Comparison of ENCODE assay signal across 8 cellular contexts in genomic region chr11:75565221-75565814, GRCh38. TPM values are rescaled to one million over a fixed set of nuclear protein-coding genes. Genes with fewer than 3 reads are reported as not detected.
A peak's percentile ranks its signal among the peaks of the same experiment; 100 is the strongest.
DNase-seq lines count a peak whose midpoint lies in the region; ATAC-seq and TF ChIP-seq lines count a peak whose summit lies in the region.

No MANE protein-coding gene starts in this region.

- H3K9ac ChIP-seq in HUES48 (ENCODE audit: low read depth, low read length) (no peak overlapping the region), mammary epithelial cell (ENCODE audit: insufficient read depth, low read length) (no peak overlapping the region)

- TF ChIP-seq POLR2A in tibial nerve (IDR thresholded peaks at IDR 0.05) = no peak

- in situ Hi-C loops in mammary epithelial cell (cut with MboI; ENCODE audit: low sequenced_read_pairs in 2 of 2) = no loop called here

- H3K79me2 ChIP-seq in mammary epithelial cell (ENCODE audit: insufficient read depth, low read length) = peaks cover 73% of the 10 kb centered on the region

- H3K4me1 ChIP-seq in HUES48 (ENCODE audit: control insufficient read depth, insufficient read depth, low read length) (peaks cover 28% of the 10 kb centered on the region), mammary epithelial cell (ENCODE audit: insufficient read depth, low read length) (peaks cover 35% of the 10 kb centered on the region), tibial nerve (peaks cover 0 to 80% (median 39%) of the 10 kb centered on the region in 4 donors)

- H3K27me3 ChIP-seq in HUES48 (ENCODE audit: control insufficient read depth, insufficient read depth, low read length) (no peaks in the 10 kb centered on the region), mammary epithelial cell (ENCODE audit: insufficient read depth, low read length) (no peaks in the 10 kb centered on the region), tibial nerve (no peaks in the 10 kb centered on the region)

- 21% methylated on average over 4 of the region's 5 CpGs for WGBS in mammary epithelial cell (ENCODE audit: low coverage, missing lambda C conversion rate)
- 15 to 21% methylated on average over 3 to 4 of the region's 5 CpGs for WGBS in tibial nerve, 2 donors

- peak in 1 of 2 donors; percentile 17 for TF ChIP-seq EP300 in tibial nerve (IDR thresholded peaks at IDR 0.05)

- peak overlapping the region; percentile 88 for H3K4me2 ChIP-seq in mammary epithelial cell (ENCODE audit: insufficient read depth, low read depth, low read length)

- H2AFZ ChIP-seq in mammary epithelial cell (ENCODE audit: low read depth, low read length) = no peak overlapping the region

- intact Hi-C loops in mammary epithelial cell (cut with micrococcal nuclease) = no loop called here

- no peaks in the 10 kb centered on the region for H3K9me3 ChIP-seq in HUES48 (ENCODE audit: control insufficient read depth, insufficient read depth, low read length)
- H3K9me3 ChIP-seq in mammary epithelial cell (replicated peaks; ENCODE audit: insufficient read depth, low read length) = no peaks in the 10 kb centered on the region
- H3K9me3 ChIP-seq in tibial nerve = no peaks in the 10 kb centered on the region

- peak overlapping the region; percentile 98 for H3K27ac ChIP-seq in HUES48 (ENCODE audit: low read depth, low read length)
- peak overlapping the region; percentile 0 for H3K27ac ChIP-seq in mammary epithelial cell (ENCODE audit: insufficient read depth, low read depth, low read length)
- H3K27ac ChIP-seq in tibial nerve = peak overlapping the region in 3 of 4 donors; percentile 95 to 99 (median 97)

- CTCF ChIA-PET in mammary epithelial cell (lab: Charles Lee; ENCODE audit: low non-redundant PET) = no interaction called here

- peaks cover 3% of the 10 kb centered on the region for H4K20me1 ChIP-seq in mammary epithelial cell (ENCODE audit: insufficient read depth, low read length)

- TF ChIP-seq CTCF in mammary epithelial cell (conservative IDR thresholded peaks at IDR 0.05 in 1 of 2, IDR thresholded peaks at IDR 0.05 in 1 of 2; ENCODE audit: extremely low read depth in 1 of 2, insufficient read depth in 1 of 2, low read depth in 1 of 2, low read length in 2 of 2) = no peak
- TF ChIP-seq CTCF in tibial nerve (IDR thresholded peaks at IDR 0.05) = no peak

- no TSS peak for BruUV-seq in mammary epithelial cell (replicated peaks; lab: Mats Ljungman, UMichigan)

- H3K36me3 ChIP-seq in HUES48 (ENCODE audit: control insufficient read depth, insufficient read depth, low read length) (peaks cover 61% of the 10 kb centered on the region), mammary epithelial cell (ENCODE audit: insufficient read depth, low read length) (peaks cover 25% of the 10 kb centered on the region), tibial nerve (peaks cover 9 to 44% (median 10%) of the 10 kb centered on the region in 3 donors)

- ATAC-seq in left lobe of liver (peak; percentile 19), GM18858 (IDR thresholded peaks at IDR 0.05; ENCODE audit: unreplicated experiment) (no peak), HG03135 (IDR thresholded peaks at IDR 0.05; ENCODE audit: unreplicated experiment) (no peak), HG03159 (IDR thresholded peaks at IDR 0.05; ENCODE audit: unreplicated experiment) (no peak), HG02571 (IDR thresholded peaks at IDR 0.05; ENCODE audit: unreplicated experiment) (no peak)

- peak overlapping the region; percentile 30; the same call in 1 of the 2 replicates for H3K4me3 ChIP-seq in HUES48 (ENCODE audit: low read depth, low read length)
- no peak overlapping the region for H3K4me3 ChIP-seq in mammary epithelial cell (replicated peaks in 1 of 3; ENCODE audit: insufficient read depth in 1 of 3, low read depth in 2 of 3, low read length in 3 of 3)
- no peak overlapping the region for H3K4me3 ChIP-seq in tibial nerve

- DNase-seq in mammary epithelial cell (peak; percentile 67), left lobe of liver (ENCODE audit: low spot score) (no peak), tibial nerve (ENCODE audit: low spot score in 2 of 2) (peak in 1 of 2 donors; percentile 55)

- dilution Hi-C loops in mammary epithelial cell (cut with HindIII; ENCODE audit: low sequenced_read_pairs) = no loop called here

RNA-seq across cellular contexts. Expression of gene SERPINH1, which starts 3.3 kb away (rescaled TPM):
- total RNA-seq in mammary epithelial cell = 100 to 1,000 TPM in 1 of 2 donors, 10 to 100 TPM in 1; 32.5 to 519 TPM
- 136 TPM for polyA plus RNA-seq in mammary epithelial cell
- 118 TPM for polyA minus RNA-seq in mammary epithelial cell
- 21.6 TPM for total RNA-seq in left lobe of liver
- 100 to 1,000 TPM; 151 to 358 (median 184) TPM for total RNA-seq in tibial nerve

RNA-seq across cellular contexts. Expression of gene GDPD5, which starts 39.6 kb away (rescaled TPM):
- total RNA-seq in mammary epithelial cell (10 to 100 TPM in 1 of 2 donors, 1 to 10 TPM in 1; 9.5 to 13.3 TPM), left lobe of liver (9.1 TPM), tibial nerve (100 to 1,000 TPM in 2 of 4 donors, 10 to 100 TPM in 2; 92.2 to 122 (median 101) TPM)
- 4.4 TPM for polyA plus RNA-seq in mammary epithelial cell
- polyA minus RNA-seq in mammary epithelial cell = 5.9 TPM

Comparison
In these comparisons a context has a peak if more than half of its experiments do, and no peak if none do; other contexts are left out.
1. H3K27ac ChIP-seq: peak in every context shown above with its lines; median percentile 98 in HUES48; 97 in tibial nerve; 0 in mammary epithelial cell.